22 cellular contexts compared by ENCODE assay signal in genomic region chr9:38207247-38207778, GRCh38.
"Had no signal": no experiment of that assay in that cellular context is flagged by ENCODE, and none has a peak within 500 bp of the region (broad histone marks: within the 10 kb centered on the region; RNA-seq: fewer than 3 reads in every experiment).

No MANE protein-coding gene starts in this region.

- H3K4me3 Mint-ChIP-seq: endodermal cell; naive thymus-derived CD4-positive, alpha-beta T cell; stimulated activated effector memory CD8-positive, alpha-beta T cell treated with anti-CD3 and anti-CD28 coated beads, Interleukin-12 subunit alpha, Interleukin-12 subunit beta, amount 100 ng/mL, for 72 hours; type B pancreatic cell had no signal

- H3K27ac ChIP-seq: colonic mucosa, esophagus muscularis mucosa, gastroesophageal sphincter, ovary, suprapubic skin, thyroid gland, uterus had no signal

- H3K4me2 ChIP-seq: smooth muscle cell had no signal

- H3K4me1 ChIP-seq: colonic mucosa, esophagus muscularis mucosa, gastroesophageal sphincter, suprapubic skin, thyroid gland, uterus had no signal

- DNase-seq: colonic mucosa; effector CD4-positive, alpha-beta T cell; endodermal cell; foreskin fibroblast; glutamatergic neuron; islet precursor cell; midbrain; naive thymus-derived CD4-positive, alpha-beta T cell; ovary; right cardiac atrium; stimulated activated CD4-positive, alpha-beta T cell treated with anti-CD3 and anti-CD28 coated beads, Interleukin-4, amount 100 ng/mL, for 1 hour; stimulated activated CD8-positive, alpha-beta memory T cell treated with anti-CD3 and anti-CD28 coated beads, Interleukin-4, amount 100 ng/mL, for 48 hours; stimulated activated naive CD8-positive, alpha-beta T cell treated with anti-CD3 and anti-CD28 coated beads, Interleukin-15, Interleukin-2, amounts not matched to agents 100 U/mL and 50 U/mL, for 24 hours; thyroid gland; uterus had no signal

- H3K36me3 Mint-ChIP-seq: naive thymus-derived CD4-positive, alpha-beta T cell; stimulated activated effector memory CD8-positive, alpha-beta T cell treated with anti-CD3 and anti-CD28 coated beads, Interleukin-12 subunit alpha, Interleukin-12 subunit beta, amount 100 ng/mL, for 72 hours; type B pancreatic cell had no signal

- ATAC-seq: gastroesophageal sphincter; left lobe of liver; naive thymus-derived CD4-positive, alpha-beta T cell; right cardiac atrium; stimulated activated effector memory CD8-positive, alpha-beta T cell treated with anti-CD3 and anti-CD28 coated beads, Interleukin-12 subunit alpha, Interleukin-12 subunit beta, amount 100 ng/mL, for 72 hours; stimulated activated naive CD8-positive, alpha-beta T cell treated with anti-CD3 and anti-CD28 coated beads, Interleukin-15, Interleukin-2, amounts not matched to agents 100 U/mL and 50 U/mL, for 24 hours had no signal

- H3K9me3 ChIP-seq: colonic mucosa, ovary, thyroid gland, uterus had no signal

- H3K27me3 Mint-ChIP-seq: type B pancreatic cell had no signal

- H3K27ac Mint-ChIP-seq: endodermal cell; naive thymus-derived CD4-positive, alpha-beta T cell; stimulated activated effector memory CD8-positive, alpha-beta T cell treated with anti-CD3 and anti-CD28 coated beads, Interleukin-12 subunit alpha, Interleukin-12 subunit beta, amount 100 ng/mL, for 72 hours; type B pancreatic cell had no signal

- H3K4me1 Mint-ChIP-seq: stimulated activated effector memory CD8-positive, alpha-beta T cell treated with anti-CD3 and anti-CD28 coated beads, Interleukin-12 subunit alpha, Interleukin-12 subunit beta, amount 100 ng/mL, for 72 hours had no signal

- H3K27me3 ChIP-seq: colonic mucosa, esophagus muscularis mucosa, gastroesophageal sphincter, ovary, suprapubic skin, thyroid gland, uterus had no signal

- H3K9me3 Mint-ChIP-seq: stimulated activated effector memory CD8-positive, alpha-beta T cell treated with anti-CD3 and anti-CD28 coated beads, Interleukin-12 subunit alpha, Interleukin-12 subunit beta, amount 100 ng/mL, for 72 hours; type B pancreatic cell had no signal

- H3K4me3 ChIP-seq: colonic mucosa, esophagus muscularis mucosa, gastroesophageal sphincter, ovary, smooth muscle cell, suprapubic skin, thyroid gland, uterus had no signal

- H3K36me3 ChIP-seq: colonic mucosa, esophagus muscularis mucosa, gastroesophageal sphincter, ovary, suprapubic skin, thyroid gland, uterus had no signal
